ENCODE assay signal across 8 cellular contexts in the genomic region with DNA sequence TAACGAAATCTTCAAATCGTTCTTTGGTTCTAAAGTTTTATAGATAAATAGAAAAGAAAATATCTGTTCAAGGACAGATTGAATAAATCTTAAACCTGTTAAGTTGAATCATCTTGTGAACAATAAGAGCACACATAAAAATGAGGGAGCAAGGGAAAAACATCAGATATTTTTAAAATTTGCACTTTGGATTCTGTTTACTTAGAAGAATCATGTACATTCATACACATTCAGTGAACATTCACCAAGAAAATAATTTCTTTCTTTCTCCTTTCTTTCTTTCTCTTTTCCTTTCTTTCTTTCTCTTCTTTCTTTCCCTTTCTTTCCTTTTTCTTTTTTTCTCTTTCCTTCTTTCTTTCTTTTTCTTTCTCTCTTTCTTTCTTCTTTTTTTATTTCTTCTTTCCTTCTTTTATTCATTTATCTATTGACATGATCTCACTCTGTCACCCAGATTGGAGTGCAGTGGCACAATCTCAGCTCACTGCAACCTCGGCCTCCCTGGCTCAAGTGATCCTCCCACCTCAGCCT.
"Had no signal": no experiment of that assay in that cellular context is flagged by ENCODE, and none has a peak within 500 bp of the region (broad histone marks: within the 10 kb centered on the region; RNA-seq: fewer than 3 reads in every experiment).

No MANE protein-coding gene starts in this region.

- H3K27ac ChIP-seq: GM23248 had no signal

- H3K27me3 Mint-ChIP-seq: IgD-negative memory B cell had no signal

- H3K27ac Mint-ChIP-seq: IgD-negative memory B cell had no signal

- H3K36me3 Mint-ChIP-seq: IgD-negative memory B cell had no signal

- H3K4me3 ChIP-seq: GM23248, HAP-1 had no signal

- H2AFZ ChIP-seq: GM23248 had no signal

- H3K9ac ChIP-seq: GM23248 had no signal

- H3K4me3 Mint-ChIP-seq: IgD-negative memory B cell had no signal

- H3K4me1 Mint-ChIP-seq: IgD-negative memory B cell had no signal

- ATAC-seq: HCT116 had no signal

- H3K36me3 ChIP-seq: HAP-1 had no signal

- DNase-seq: GM23248, GOT3, H7, KG1 had no signal

- FAIRE-seq: HTR-8/SVneo had no signal

- H3K9me3 ChIP-seq: HAP-1 had no signal
